In the genomic region with DNA sequence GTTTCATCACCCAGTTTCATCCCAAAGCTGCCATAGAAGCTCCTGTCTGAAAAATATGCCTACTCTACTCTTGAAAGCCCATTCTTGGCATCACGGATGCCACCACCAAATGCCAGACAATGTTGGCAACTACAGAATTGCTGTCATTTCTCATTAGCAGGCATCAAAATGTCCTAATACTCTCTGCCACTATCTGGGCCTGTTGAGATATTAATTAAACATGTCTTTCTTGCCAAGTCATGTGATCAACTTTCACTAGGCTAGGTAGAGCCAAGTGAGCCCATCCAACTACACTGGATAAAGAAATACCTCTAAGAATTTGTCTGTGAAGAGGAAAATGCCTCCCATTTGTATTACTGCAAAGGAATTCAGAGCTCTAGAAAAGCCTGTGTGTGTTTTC, we compare ENCODE assay signal across 9 cellular contexts.
"Had no signal": no experiment of that assay in that cellular context is flagged by ENCODE, and none has a peak within 500 bp of the region (broad histone marks: within the 10 kb centered on the region; RNA-seq: fewer than 3 reads in every experiment).

No MANE protein-coding gene starts in this region.

- H3K4me3 ChIP-seq: GM23248, HAP-1 had no signal

- DNase-seq: GM23248, GOT3, H7, HFFc6, IMR-90, KBM-7 had no signal

- H3K36me3 ChIP-seq: HAP-1 had no signal

- H2AFZ ChIP-seq: GM23248 had no signal

- H3K9ac ChIP-seq: GM23248 had no signal

- H3K27ac ChIP-seq: GM23248 had no signal

- FAIRE-seq: HTR-8/SVneo had no signal

- ATAC-seq: HCT116 had no signal

- H3K9me3 ChIP-seq: HAP-1 had no signal

- H3K4me1 ChIP-seq: HAP-1 had no signal
